2 cellular contexts compared by ENCODE assay signal in the genomic region with DNA sequence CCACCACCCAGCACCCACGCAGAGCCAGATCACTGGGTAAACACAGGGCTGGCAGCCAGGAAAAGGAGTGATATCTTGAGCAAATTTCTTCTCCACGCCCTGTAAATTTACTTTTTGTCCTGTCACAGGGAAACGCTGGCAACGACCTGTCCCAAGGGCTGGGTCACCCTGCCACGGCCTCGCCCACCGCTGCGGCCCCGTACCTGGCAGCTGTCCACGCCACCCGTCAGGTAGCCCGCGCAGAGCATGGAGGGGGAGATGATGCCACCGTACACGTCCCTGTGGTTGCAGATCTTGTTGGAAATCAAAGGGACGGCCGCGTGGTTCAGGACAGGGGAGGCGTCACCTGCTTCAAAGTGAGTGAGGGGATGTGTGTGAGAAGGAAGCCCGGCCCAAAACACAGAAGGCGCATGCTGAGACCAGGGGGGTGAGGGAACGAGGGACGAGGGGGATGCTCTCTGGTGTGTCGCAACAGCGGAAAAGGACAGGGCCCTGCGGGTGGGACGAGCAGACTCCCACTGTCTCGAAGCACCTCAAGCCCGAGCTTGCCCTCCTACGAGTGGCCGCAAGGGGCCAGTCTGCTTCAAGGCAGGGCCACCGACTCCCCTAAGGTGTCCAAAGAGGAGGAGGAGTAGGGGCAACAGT.
TF ChIP-seq lines count a peak whose summit lies in the region.

No MANE protein-coding gene starts in this region.

TF ChIP-seq in GM12878, 131 proteins besides CTCF, POLR2A, EP300 and RAD21:
- TF ChIP-seq JUND (IDR thresholded peaks at IDR 0.05; ENCODE audit: low read depth, low read length) (no peak), SMC3 (IDR thresholded peaks at IDR 0.05; ENCODE audit: borderline replicate concordance, low read length) (peak; percentile 32; the same call in 1 of the 2 replicates), RFX5 (IDR thresholded peaks at IDR 0.05; ENCODE audit: low read depth, low read length) (no peak), CREB1 (IDR thresholded peaks at IDR 0.05; ENCODE audit: low read depth) (no peak), SUPT20H (IDR thresholded peaks at IDR 0.05; ENCODE audit: borderline replicate concordance, control insufficient read depth, low read depth, low read length) (no peak)
- TF ChIP-seq, protein P1, sequence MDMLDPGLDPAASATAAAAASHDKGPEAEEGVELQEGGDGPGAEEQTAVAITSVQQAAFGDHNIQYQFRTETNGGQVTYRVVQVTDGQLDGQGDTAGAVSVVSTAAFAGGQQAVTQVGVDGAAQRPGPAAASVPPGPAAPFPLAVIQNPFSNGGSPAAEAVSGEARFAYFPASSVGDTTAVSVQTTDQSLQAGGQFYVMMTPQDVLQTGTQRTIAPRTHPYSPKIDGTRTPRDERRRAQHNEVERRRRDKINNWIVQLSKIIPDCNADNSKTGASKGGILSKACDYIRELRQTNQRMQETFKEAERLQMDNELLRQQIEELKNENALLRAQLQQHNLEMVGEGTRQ (IDR thresholded peaks at IDR 0.05; ENCODE audit: borderline replicate concordance, low read depth, low read length), result no peak

TF ChIP-seq in liver, 16 proteins besides CTCF, POLR2A, EP300 and RAD21:
- TF ChIP-seq NR2F2 (IDR thresholded peaks at IDR 0.05), result no peak
- no peak for TF ChIP-seq YY1 (IDR thresholded peaks at IDR 0.05)
- no peak for TF ChIP-seq SP1 (IDR thresholded peaks at IDR 0.05)
- no peak for TF ChIP-seq GABPA (IDR thresholded peaks at IDR 0.05 in 1 of 2, conservative IDR thresholded peaks at IDR 0.05 in 1 of 2)
- TF ChIP-seq FOXA2 (IDR thresholded peaks at IDR 0.05), result no peak
- TF ChIP-seq, protein P2, sequence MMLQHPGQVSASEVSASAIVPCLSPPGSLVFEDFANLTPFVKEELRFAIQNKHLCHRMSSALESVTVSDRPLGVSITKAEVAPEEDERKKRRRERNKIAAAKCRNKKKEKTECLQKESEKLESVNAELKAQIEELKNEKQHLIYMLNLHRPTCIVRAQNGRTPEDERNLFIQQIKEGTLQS (IDR thresholded peaks at IDR 0.05), result no peak
- TF ChIP-seq JUND (IDR thresholded peaks at IDR 0.05), result no peak
- TF ChIP-seq RXRA (IDR thresholded peaks at IDR 0.05), result no peak
- TF ChIP-seq, protein P3, sequence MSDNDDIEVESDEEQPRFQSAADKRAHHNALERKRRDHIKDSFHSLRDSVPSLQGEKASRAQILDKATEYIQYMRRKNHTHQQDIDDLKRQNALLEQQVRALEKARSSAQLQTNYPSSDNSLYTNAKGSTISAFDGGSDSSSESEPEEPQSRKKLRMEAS (IDR thresholded peaks at IDR 0.05), result no peak
- TF ChIP-seq, protein P4, sequence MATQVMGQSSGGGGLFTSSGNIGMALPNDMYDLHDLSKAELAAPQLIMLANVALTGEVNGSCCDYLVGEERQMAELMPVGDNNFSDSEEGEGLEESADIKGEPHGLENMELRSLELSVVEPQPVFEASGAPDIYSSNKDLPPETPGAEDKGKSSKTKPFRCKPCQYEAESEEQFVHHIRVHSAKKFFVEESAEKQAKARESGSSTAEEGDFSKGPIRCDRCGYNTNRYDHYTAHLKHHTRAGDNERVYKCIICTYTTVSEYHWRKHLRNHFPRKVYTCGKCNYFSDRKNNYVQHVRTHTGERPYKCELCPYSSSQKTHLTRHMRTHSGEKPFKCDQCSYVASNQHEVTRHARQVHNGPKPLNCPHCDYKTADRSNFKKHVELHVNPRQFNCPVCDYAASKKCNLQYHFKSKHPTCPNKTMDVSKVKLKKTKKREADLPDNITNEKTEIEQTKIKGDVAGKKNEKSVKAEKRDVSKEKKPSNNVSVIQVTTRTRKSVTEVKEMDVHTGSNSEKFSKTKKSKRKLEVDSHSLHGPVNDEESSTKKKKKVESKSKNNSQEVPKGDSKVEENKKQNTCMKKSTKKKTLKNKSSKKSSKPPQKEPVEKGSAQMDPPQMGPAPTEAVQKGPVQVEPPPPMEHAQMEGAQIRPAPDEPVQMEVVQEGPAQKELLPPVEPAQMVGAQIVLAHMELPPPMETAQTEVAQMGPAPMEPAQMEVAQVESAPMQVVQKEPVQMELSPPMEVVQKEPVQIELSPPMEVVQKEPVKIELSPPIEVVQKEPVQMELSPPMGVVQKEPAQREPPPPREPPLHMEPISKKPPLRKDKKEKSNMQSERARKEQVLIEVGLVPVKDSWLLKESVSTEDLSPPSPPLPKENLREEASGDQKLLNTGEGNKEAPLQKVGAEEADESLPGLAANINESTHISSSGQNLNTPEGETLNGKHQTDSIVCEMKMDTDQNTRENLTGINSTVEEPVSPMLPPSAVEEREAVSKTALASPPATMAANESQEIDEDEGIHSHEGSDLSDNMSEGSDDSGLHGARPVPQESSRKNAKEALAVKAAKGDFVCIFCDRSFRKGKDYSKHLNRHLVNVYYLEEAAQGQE (IDR thresholded peaks at IDR 0.05), result no peak
- TF ChIP-seq FOXA1 (IDR thresholded peaks at IDR 0.05), result no peak
- TF ChIP-seq EGR1 (IDR thresholded peaks at IDR 0.05; ENCODE audit: low read depth in 2 of 2), result no peak
- TF ChIP-seq HNF4A (conservative IDR thresholded peaks at IDR 0.05), result no peak
- TF ChIP-seq, protein P5, sequence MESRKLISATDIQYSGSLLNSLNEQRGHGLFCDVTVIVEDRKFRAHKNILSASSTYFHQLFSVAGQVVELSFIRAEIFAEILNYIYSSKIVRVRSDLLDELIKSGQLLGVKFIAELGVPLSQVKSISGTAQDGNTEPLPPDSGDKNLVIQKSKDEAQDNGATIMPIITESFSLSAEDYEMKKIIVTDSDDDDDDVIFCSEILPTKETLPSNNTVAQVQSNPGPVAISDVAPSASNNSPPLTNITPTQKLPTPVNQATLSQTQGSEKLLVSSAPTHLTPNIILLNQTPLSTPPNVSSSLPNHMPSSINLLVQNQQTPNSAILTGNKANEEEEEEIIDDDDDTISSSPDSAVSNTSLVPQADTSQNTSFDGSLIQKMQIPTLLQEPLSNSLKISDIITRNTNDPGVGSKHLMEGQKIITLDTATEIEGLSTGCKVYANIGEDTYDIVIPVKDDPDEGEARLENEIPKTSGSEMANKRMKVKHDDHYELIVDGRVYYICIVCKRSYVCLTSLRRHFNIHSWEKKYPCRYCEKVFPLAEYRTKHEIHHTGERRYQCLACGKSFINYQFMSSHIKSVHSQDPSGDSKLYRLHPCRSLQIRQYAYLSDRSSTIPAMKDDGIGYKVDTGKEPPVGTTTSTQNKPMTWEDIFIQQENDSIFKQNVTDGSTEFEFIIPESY (IDR thresholded peaks at IDR 0.05), result no peak
- no peak for TF ChIP-seq HNF4G (IDR thresholded peaks at IDR 0.05)
- no peak for TF ChIP-seq TAF1 (conservative IDR thresholded peaks at IDR 0.05)
TF ChIP-seq in liver: peak in this region for 0.
